ENCODE assay signal across 8 cellular contexts in genomic region chr2:102736607-102737409, GRCh38. TPM values are rescaled to one million over a fixed set of nuclear protein-coding genes. Genes with fewer than 3 reads are reported as not detected.
DNase-seq lines count a peak whose midpoint lies in the region; ATAC-seq and TF ChIP-seq lines count a peak whose summit lies in the region.

No MANE protein-coding gene starts in this region.

- H3K36me3 ChIP-seq in OCI-LY3 (replicated peaks; ENCODE audit: low read depth, low read length) (peaks cover 2% of the 10 kb centered on the region), esophagus squamous epithelium (peaks cover 0 to 4% (median under 1%) of the 10 kb centered on the region in 3 donors)

- TF ChIP-seq POLR2A in esophagus squamous epithelium (IDR thresholded peaks at IDR 0.05) = peak in 3 of 4 donors; percentile 20 to 76 (median 58)

- H3K9me3 Mint-ChIP-seq in Calu3 (ENCODE audit: low read depth, unreplicated experiment) = no peaks in the 10 kb centered on the region

- DNase-seq in Calu3 = peak; percentile 89
- peak; percentile 86 for DNase-seq in activated T-cell treated with anti-CD3 and anti-CD28 coated beads, Interleukin-2, amount 50 U/mL, for 1 hour
- peak; percentile 3 for DNase-seq in esophagus squamous epithelium (lab: John Stamatoyannopoulos, UW)
- DNase-seq in myocyte (ENCODE audit: low read depth) = peak; percentile 71
- DNase-seq in stimulated activated CD8-positive, alpha-beta memory T cell treated with anti-CD3 and anti-CD28 coated beads, Interleukin-7, amount 100 ng/mL, for 48 hours (ENCODE audit: extremely low read depth in 1 of 2, low read depth in 1 of 2) = peak; percentile 74 to 76

- H3K4me3 ChIP-seq in OCI-LY3 (ENCODE audit: low read length) = peak overlapping the region; percentile 97
- peak overlapping the region; percentile 85 to 99 (median 88) for H3K4me3 ChIP-seq in esophagus squamous epithelium

- ATAC-seq in GM19455 (IDR thresholded peaks at IDR 0.05; ENCODE audit: unreplicated experiment) = peak; percentile 94
- ATAC-seq in HG03571 (IDR thresholded peaks at IDR 0.05; ENCODE audit: unreplicated experiment) = peak; percentile 95

- H3K9me3 ChIP-seq in OCI-LY3 (ENCODE audit: insufficient read depth, low read length) (no peaks in the 10 kb centered on the region), esophagus squamous epithelium (no peaks in the 10 kb centered on the region)

- no peaks in the 10 kb centered on the region for H4K20me1 ChIP-seq in OCI-LY3 (ENCODE audit: insufficient read depth, low read length)

- intact Hi-C loops in Calu3 (cut with micrococcal nuclease; ENCODE audit: unreplicated experiment) (no loop called here), esophagus squamous epithelium (cut with DNase I) (no loop called here)

- BruUV-seq in Calu3 (replicated peaks; lab: Mats Ljungman, UMichigan) = TSS peak; percentile 89

- CTCF ChIA-PET in Calu3 (lab: Charles Lee) = interaction anchor here (0.9 to 1.6 kb wide), 4 partner anchors 14 to 69 kb away, joined by 3 to 11 read pairs (median 4); no protein-coding TSS in a partner anchor

- H3K79me2 ChIP-seq in OCI-LY3 (ENCODE audit: low read length) = peaks cover 18% of the 10 kb centered on the region

- TF ChIP-seq CTCF in Calu3 (IDR thresholded peaks at IDR 0.05; ENCODE audit: unreplicated experiment) = no peak
- TF ChIP-seq CTCF in OCI-LY3 (IDR thresholded peaks at IDR 0.05; ENCODE audit: low read depth, low read length) = no peak
- TF ChIP-seq CTCF in esophagus squamous epithelium (IDR thresholded peaks at IDR 0.05) = no peak

- peak overlapping the region; percentile 99 for H3K4me3 Mint-ChIP-seq in Calu3 (ENCODE audit: low read depth, unreplicated experiment)

- peak overlapping the region; percentile 92 for H3K4me2 ChIP-seq in OCI-LY3 (ENCODE audit: low read length)

- H3K27ac ChIP-seq in OCI-LY3 (ENCODE audit: low read length) (peak overlapping the region; percentile 10; the same call in 1 of the 2 replicates), esophagus squamous epithelium (peak overlapping the region; percentile 87 to 89 (median 88))

- H3K4me1 ChIP-seq in OCI-LY3 (ENCODE audit: low read length) = peaks cover 14% of the 10 kb centered on the region
- peaks cover 0 to 27% (median 13%) of the 10 kb centered on the region in 3 donors for H3K4me1 ChIP-seq in esophagus squamous epithelium

- peak overlapping the region; percentile 98 for H2AFZ ChIP-seq in OCI-LY3 (ENCODE audit: low read depth, low read length)

- H3K27ac Mint-ChIP-seq in Calu3 (ENCODE audit: unreplicated experiment) = peak overlapping the region; percentile 75

- 0 to 10% methylated on average over 2 to 13 of the region's 41 CpGs for whole genome bisulfite sequencing in esophagus squamous epithelium, 2 donors

- peaks cover 19% of the 10 kb centered on the region for H3K36me3 Mint-ChIP-seq in Calu3 (ENCODE audit: insufficient read depth, unreplicated experiment)

- H3K9ac ChIP-seq in OCI-LY3 (ENCODE audit: low read length) = peak overlapping the region; percentile 85

- H3K4me1 Mint-ChIP-seq in Calu3 (ENCODE audit: low read depth, unreplicated experiment) = peaks cover 9% of the 10 kb centered on the region

- H3K27me3 ChIP-seq in OCI-LY3 (ENCODE audit: low read depth, low read length) (no peaks in the 10 kb centered on the region), esophagus squamous epithelium (no peaks in the 10 kb centered on the region)

- no peaks in the 10 kb centered on the region for H3K27me3 Mint-ChIP-seq in Calu3 (ENCODE audit: unreplicated experiment)

RNA-seq across cellular contexts. Expression of gene TMEM182, which starts 25.0 kb away (rescaled TPM):
- total RNA-seq in Calu3 (2022) (12.1 and 12.9 TPM in 2 replicates), esophagus squamous epithelium (1 to 10 TPM in 3 of 4 donors, under 1 TPM in 1; 0.45 to 3.0 (median 1.6) TPM), myocyte (25.5 and 29.7 TPM in 2 replicates)
- polyA plus RNA-seq in myocyte (2012) = 26.9 TPM

Comparison
In these comparisons a context has a peak if more than half of its experiments do, and no peak if none do; other contexts are left out.
1. Peak in every context shown above with its lines: DNase-seq, ATAC-seq, H3K4me3 ChIP-seq and H3K27ac ChIP-seq.
2. DNase-seq: peak in every context shown above with its lines; median percentile 89 in Calu3; 86 in activated T-cell treated with anti-CD3 and anti-CD28 coated beads, Interleukin-2, amount 50 U/mL, for 1 hour; 75 in stimulated activated CD8-positive, alpha-beta memory T cell treated with anti-CD3 and anti-CD28 coated beads, Interleukin-7, amount 100 ng/mL, for 48 hours; 71 in myocyte; 3 in esophagus squamous epithelium.